In genomic region chr6:33298773-33299236, GRCh38 we compare ENCODE assay signal across 8 cellular contexts.
DNase-seq lines count a peak whose midpoint lies in the region; ATAC-seq and TF ChIP-seq lines count a peak whose summit lies in the region.

Gene RGL2 (minus strand): TSS chr6:33298942. CDS start chr6:33298610, 332 bp downstream.

- H3K4me3 ChIP-seq in HUES48 (ENCODE audit: low read depth, low read length) (peak within 1 kb of the TSS; percentile 96), brain microvascular endothelial cell (ENCODE audit: low read depth, low read length) (peak within 1 kb of the TSS; percentile 88), iPS-11a (ENCODE audit: low read depth, low read length) (peak within 1 kb of the TSS; percentile 94), retinal pigment epithelial cell (ENCODE audit: low read length) (peak within 1 kb of the TSS; percentile 96)

- H3K27me3 ChIP-seq in HUES48 (ENCODE audit: control insufficient read depth, insufficient read depth, low read length) (no peaks in the 10 kb centered on the region), brain microvascular endothelial cell (replicated peaks) (no peaks in the 10 kb centered on the region)

- no peak for TF ChIP-seq CTCF in brain microvascular endothelial cell (IDR thresholded peaks at IDR 0.05; ENCODE audit: low read depth, low read length, missing control alignments)
- TF ChIP-seq CTCF in retinal pigment epithelial cell (conservative IDR thresholded peaks at IDR 0.05; ENCODE audit: low read depth, low read length) = no peak

- H3K4me1 ChIP-seq in HUES48 (ENCODE audit: control insufficient read depth, insufficient read depth, low read length) = no peaks in the 10 kb centered on the region; the same call in 1 of the 2 replicates

- in situ Hi-C loops in brain microvascular endothelial cell (cut with HindIII; ENCODE audit: low pct_ligation_motif_present, low sequenced_read_pairs) = no loop called here

- H3K9ac ChIP-seq in HUES48 (ENCODE audit: low read depth, low read length) = peak within 1 kb of the TSS; percentile 89

- peaks cover 21% of the 10 kb centered on the region for H3K36me3 ChIP-seq in HUES48 (ENCODE audit: control insufficient read depth, insufficient read depth, low read length)
- peaks cover 37% of the 10 kb centered on the region for H3K36me3 ChIP-seq in brain microvascular endothelial cell (replicated peaks)

- H3K27ac ChIP-seq in HUES48 (ENCODE audit: low read depth, low read length) (peak within 1 kb of the TSS; percentile 100), brain microvascular endothelial cell (peak within 1 kb of the TSS; percentile 92)

- no peaks in the 10 kb centered on the region for H3K9me3 ChIP-seq in HUES48 (ENCODE audit: control insufficient read depth, insufficient read depth, low read length)

- DNase-seq in CD1c-positive myeloid dendritic cell (ENCODE audit: extremely low spot score) (peak; percentile 77), T follicular helper cell (ENCODE audit: low read depth) (peak; percentile 54), brain microvascular endothelial cell (no peak), retinal pigment epithelial cell (ENCODE audit: low read depth) (no peak)

- ATAC-seq in GM19324 (IDR thresholded peaks at IDR 0.05; ENCODE audit: low FRiP score, unreplicated experiment) (peak; percentile 32), HG03095 (IDR thresholded peaks at IDR 0.05; ENCODE audit: unreplicated experiment) (no peak)

Comparison
In these comparisons a context has a peak if more than half of its experiments do, and no peak if none do; other contexts are left out.
1. DNase-seq: peak in CD1c-positive myeloid dendritic cell (single experiment) and T follicular helper cell (single experiment); none in brain microvascular endothelial cell (single experiment) and retinal pigment epithelial cell (single experiment).
2. Peak in every context shown above with its lines, with median percentiles within 50 percentile points of each other: H3K4me3 ChIP-seq.